9 cellular contexts compared by ENCODE assay signal in the genomic region with DNA sequence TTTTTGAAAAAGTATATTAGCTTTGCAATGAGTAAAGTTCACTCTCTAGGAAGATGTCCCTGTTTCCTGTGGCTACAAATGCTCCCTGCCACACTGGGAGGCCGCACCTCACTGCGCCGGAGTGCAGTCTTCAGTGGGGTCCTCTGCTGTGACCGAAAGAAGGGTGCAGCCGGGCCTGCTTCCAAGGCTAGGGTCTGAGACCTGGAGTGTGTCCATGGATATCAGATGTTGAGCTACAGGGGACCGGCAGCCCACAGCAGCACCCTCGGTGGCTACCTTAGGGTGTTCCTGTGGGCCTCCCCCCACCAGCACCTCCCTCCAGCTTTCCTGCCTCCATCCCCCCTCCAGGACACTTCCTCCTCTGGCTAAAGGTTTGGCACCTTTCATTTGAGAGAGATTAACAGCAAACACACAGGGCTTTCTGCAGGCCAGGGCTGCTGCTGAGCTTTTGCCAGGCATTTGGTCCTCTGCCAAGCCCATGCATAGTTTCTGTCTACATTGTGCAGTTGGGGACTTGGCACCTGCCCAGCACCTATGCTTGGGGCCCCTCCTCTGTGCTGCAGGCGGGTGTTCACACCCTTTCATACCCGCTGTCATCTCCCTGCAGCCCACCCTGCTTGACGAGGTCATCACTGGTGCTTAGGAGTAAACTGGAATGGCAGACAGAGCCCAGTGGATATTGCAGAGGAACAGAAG. TPM values are rescaled to one million over a fixed set of nuclear protein-coding genes. Genes with fewer than 3 reads are reported as not detected.
A peak's percentile ranks its signal among the peaks of the same experiment; 100 is the strongest.
DNase-seq lines count a peak whose midpoint lies in the region; ATAC-seq and TF ChIP-seq lines count a peak whose summit lies in the region.
"Had no signal": no experiment of that assay in that cellular context is flagged by ENCODE, and none has a peak within 500 bp of the region (broad histone marks: within the 10 kb centered on the region; RNA-seq: fewer than 3 reads in every experiment).

No MANE protein-coding gene starts in this region.

- no peak overlapping the region for H2BK120ac ChIP-seq in trophoblast cell (ENCODE audit: insufficient read depth, low read length, poor library complexity)

- no peak overlapping the region for H2AK5ac ChIP-seq in trophoblast cell (ENCODE audit: low read length)

- H4K8ac ChIP-seq in trophoblast cell (ENCODE audit: low read depth, low read length): no peak overlapping the region

- no peak overlapping the region for H3K4ac ChIP-seq in trophoblast cell (ENCODE audit: low read depth, low read length)

- H3K27me3 Mint-ChIP-seq in HFFc6 (ENCODE audit: insufficient read depth): peaks cover 2% of the 10 kb centered on the region; the same call in 1 of the 2 replicates
- H3K27me3 Mint-ChIP-seq: memory B cell had no signal

- H3K9ac ChIP-seq in trophoblast cell (ENCODE audit: low read length): no peak overlapping the region
- H3K9ac ChIP-seq in PC-3 (ENCODE audit: low read length): no peak overlapping the region

- H3K18ac ChIP-seq in trophoblast cell (ENCODE audit: low read length): no peak overlapping the region

- no peak overlapping the region for H4K91ac ChIP-seq in trophoblast cell (ENCODE audit: low read depth, low read length)

- ATAC-seq in PC-3 (no peak), HG03469 (IDR thresholded peaks at IDR 0.05; ENCODE audit: unreplicated experiment) (no peak)

- TF ChIP-seq CTCF in HFFc6 (IDR thresholded peaks at IDR 0.05): no peak
- TF ChIP-seq CTCF in PC-3 (conservative IDR thresholded peaks at IDR 0.05; ENCODE audit: low read depth, low read length): no peak

- no peaks in the 10 kb centered on the region for H3K4me1 ChIP-seq in trophoblast cell (ENCODE audit: control insufficient read depth in 1 of 2, insufficient read depth in 2 of 2, low read length in 2 of 2)
- no peaks in the 10 kb centered on the region for H3K4me1 ChIP-seq in PC-3 (ENCODE audit: insufficient read depth, low read length)

- H3K4me3 Mint-ChIP-seq in HFFc6: no peak overlapping the region
- H3K4me3 Mint-ChIP-seq: memory B cell had no signal

- no TSS peak for BruUV-seq in PC-3 (replicated peaks; lab: Mats Ljungman, UMichigan)

- no peaks in the 10 kb centered on the region for H3K9me3 Mint-ChIP-seq in HFFc6
- H3K9me3 Mint-ChIP-seq: memory B cell had no signal

- no peaks in the 10 kb centered on the region for H3K79me1 ChIP-seq in trophoblast cell (ENCODE audit: low read length)

- H3K36me3 ChIP-seq in trophoblast cell (ENCODE audit: control insufficient read depth in 1 of 2, insufficient read depth in 2 of 2, low read length in 2 of 2): peaks cover 2% of the 10 kb centered on the region in 2 experiments
- no peaks in the 10 kb centered on the region for H3K36me3 ChIP-seq in PC-3 (ENCODE audit: low read depth, low read length)

- no peak overlapping the region for H3K23ac ChIP-seq in trophoblast cell (ENCODE audit: low read length)

- H3K4me2 ChIP-seq in trophoblast cell (ENCODE audit: low read length) (no peak overlapping the region), PC-3 (ENCODE audit: low read length) (no peak overlapping the region)

- no CpG with 5 or more reads among the region's 10 CpGs for WGBS in trophoblast cell (ENCODE audit: extremely low coverage, insufficient coverage, insufficient read length)

- H2AFZ ChIP-seq in trophoblast cell (ENCODE audit: insufficient read depth, low read length, poor library complexity) (no peak overlapping the region), PC-3 (ENCODE audit: low read length) (no peak overlapping the region)

- peaks cover 28% of the 10 kb centered on the region for H3K4me1 Mint-ChIP-seq in HFFc6 (ENCODE audit: low read depth)
- H3K4me1 Mint-ChIP-seq: memory B cell had no signal

- no peaks in the 10 kb centered on the region for H3K79me2 ChIP-seq in trophoblast cell (ENCODE audit: control insufficient read depth, insufficient read depth, low read length, poor library complexity)
- H3K79me2 ChIP-seq in PC-3 (ENCODE audit: low read length): no peaks in the 10 kb centered on the region

- H4K12ac ChIP-seq in trophoblast cell (ENCODE audit: low read depth, low read length): no peak overlapping the region

- TF ChIP-seq POLR2A in erythroblast (IDR thresholded peaks at IDR 0.05; ENCODE audit: low read length): no peak

- peaks cover 7% of the 10 kb centered on the region; the same call in 1 of the 2 replicates for H3K36me3 Mint-ChIP-seq in HFFc6 (ENCODE audit: low read depth)

- DNase-seq in HFFc6 (peak; percentile 29), NCI-H345 treated with DMSO at 0.1 percent for 48 hours (lab: John Stamatoyannopoulos, UW; ENCODE audit: unreplicated experiment) (peak; percentile 80), erythroblast (lab: John Stamatoyannopoulos, UW) (peak; percentile 20 to 21), trophoblast cell (no peak), SKM-1 treated with dmso at 0.1 percent for 144 hours (lab: John Stamatoyannopoulos, UW; ENCODE audit: unreplicated experiment) (no peak), PC-3 (no peak), dedifferentiated amniotic fluid mesenchymal stem cell (ENCODE audit: extremely low spot score) (no peak)

- intact Hi-C loops in PC-3 (cut with micrococcal nuclease): no loop called here

- POLR2A ChIA-PET in PC-3 (lab: Charles Lee; ENCODE audit: unreplicated experiment): no interaction called here

- H3K4me3 ChIP-seq in trophoblast cell (ENCODE audit: low read depth, low read length): peak overlapping the region; percentile 10
- no peak overlapping the region for H3K4me3 ChIP-seq in PC-3 (ENCODE audit: low read length)

- H3K27me3 ChIP-seq in trophoblast cell (ENCODE audit: insufficient read depth, low read length): no peaks in the 10 kb centered on the region
- H3K27me3 ChIP-seq in PC-3 (ENCODE audit: low read length): no peaks in the 10 kb centered on the region

- H3K14ac ChIP-seq in trophoblast cell (ENCODE audit: low read length): no peak overlapping the region

- H3K27ac ChIP-seq in trophoblast cell (ENCODE audit: low read depth, low read length) (no peak overlapping the region), PC-3 (ENCODE audit: low read length) (no peak overlapping the region)

- no peak overlapping the region for H3K27ac Mint-ChIP-seq in HFFc6
- H3K27ac Mint-ChIP-seq: memory B cell had no signal

- CTCF ChIA-PET in PC-3 (lab: Charles Lee): no interaction called here

- no peaks in the 10 kb centered on the region for H3K9me2 ChIP-seq in PC-3 (replicated peaks; ENCODE audit: low read length)

- H3K9me3 ChIP-seq in trophoblast cell (ENCODE audit: insufficient read depth, low read depth, low read length) (no peaks in the 10 kb centered on the region), PC-3 (ENCODE audit: low read length) (no peaks in the 10 kb centered on the region)

- no peak overlapping the region for H2BK5ac ChIP-seq in trophoblast cell (ENCODE audit: low read depth, low read length, poor library complexity)

- H2BK12ac ChIP-seq in trophoblast cell (ENCODE audit: low read length): no peak overlapping the region

- H4K20me1 ChIP-seq in PC-3 (ENCODE audit: low read length): no peaks in the 10 kb centered on the region

- no peaks in the 10 kb centered on the region for H3F3A ChIP-seq in PC-3 (ENCODE audit: low read length, unreplicated experiment)

RNA-seq across cellular contexts. Expression of gene CRISPLD2, which starts 33.8 kb away (rescaled TPM):
- total RNA-seq in HFFc6 (2021; fragmentation: NEBNext Ultra II Directional; extraction: Animal tissue kit (Norgen Biotek cat#: 25700)): 10 to 100 TPM; 12.2 to 15.5 (median 13.6) TPM
- polyA plus RNA-seq in trophoblast cell (2013): 121 and 124 TPM in 2 replicates
- 2.8 and 3.2 TPM in 2 replicates for total RNA-seq in PC-3 (2014; rRNA removed)

Comparison
In these comparisons a context has a peak if more than half of its experiments do, and no peak if none do; other contexts are left out.
1. DNase-seq: peak in HFFc6 (single experiment), NCI-H345 treated with DMSO at 0.1 percent for 48 hours (single experiment) and erythroblast (2 of 2); none in trophoblast cell (0 of 2), SKM-1 treated with dmso at 0.1 percent for 144 hours (single experiment), PC-3 (single experiment) and dedifferentiated amniotic fluid mesenchymal stem cell (single experiment).